ENCODE assay signal across 28 cellular contexts in genomic region chr5:115666023-115666422, GRCh38.
"Had no signal": no experiment of that assay in that cellular context is flagged by ENCODE, and none has a peak within 500 bp of the region (broad histone marks: within the 10 kb centered on the region; RNA-seq: fewer than 3 reads in every experiment).

No MANE protein-coding gene starts in this region.

- H3K36me3 Mint-ChIP-seq: activated naive CD8-positive, alpha-beta T cell treated with anti-CD3 and anti-CD28 coated beads for 36 hours had no signal

- H3K9me3 ChIP-seq: body of pancreas, esophagus squamous epithelium, ovary, right lobe of liver, vagina had no signal

- H3K27ac Mint-ChIP-seq: activated naive CD4-positive, alpha-beta T cell treated with anti-CD3 and anti-CD28 coated beads for 36 hours; activated naive CD8-positive, alpha-beta T cell treated with anti-CD3 and anti-CD28 coated beads for 36 hours; nephron; progenitor cell of endocrine pancreas had no signal

- H3K4me1 ChIP-seq: adrenal gland, body of pancreas, esophagus squamous epithelium, heart right ventricle, right lobe of liver, upper lobe of left lung, vagina had no signal

- H3K27me3 Mint-ChIP-seq: progenitor cell of endocrine pancreas had no signal

- H3K27ac ChIP-seq: adrenal gland, body of pancreas, epithelial cell of prostate, esophagus squamous epithelium, heart right ventricle, neutrophil, ovary, right lobe of liver, thoracic aorta, upper lobe of left lung, vagina, VCaP had no signal

- H3K4me3 Mint-ChIP-seq: activated naive CD4-positive, alpha-beta T cell treated with anti-CD3 and anti-CD28 coated beads for 36 hours; activated naive CD8-positive, alpha-beta T cell treated with anti-CD3 and anti-CD28 coated beads for 36 hours; nephron had no signal

- ATAC-seq: activated CD4-positive, CD25-positive, alpha-beta regulatory T cell treated with anti-CD3 and anti-CD28 coated beads, Interleukin-2, amount 50 U/mL, for 24 hours; body of pancreas; heart right ventricle; left ventricle myocardium superior; right lobe of liver; stimulated activated naive CD8-positive, alpha-beta T cell treated with anti-CD3 and anti-CD28 coated beads, Interleukin-15, Interleukin-2, amounts not matched to agents 100 U/mL and 50 U/mL, for 24 hours had no signal

- H3K4me3 ChIP-seq: adrenal gland, body of pancreas, esophagus squamous epithelium, heart right ventricle, ovary, right lobe of liver, thoracic aorta, upper lobe of left lung, vagina had no signal

- H3K4me1 Mint-ChIP-seq: activated naive CD8-positive, alpha-beta T cell treated with anti-CD3 and anti-CD28 coated beads for 36 hours had no signal

- H3K27me3 ChIP-seq: adrenal gland, body of pancreas, esophagus squamous epithelium, neutrophil, ovary, right lobe of liver, upper lobe of left lung, vagina had no signal

- DNase-seq: activated CD4-positive, alpha-beta T cell treated with anti-CD3 and anti-CD28 coated beads for 48 hours; activated CD4-positive, alpha-beta T cell treated with anti-CD3 and anti-CD28 coated beads, Interleukin-2, amount 50 U/mL, for 48 hours; activated CD8-positive, alpha-beta memory T cell treated with anti-CD3 and anti-CD28 coated beads for 24 hours; activated effector memory CD4-positive, alpha-beta T cell treated with Interleukin-2 at 50 U/mL for 16 hours; activated naive CD4-positive, alpha-beta T cell treated with anti-CD3 and anti-CD28 coated beads for 36 hours; activated naive CD8-positive, alpha-beta T cell treated with anti-CD3 and anti-CD28 coated beads for 36 hours; adrenal gland; aorta; body of pancreas; caudate nucleus; esophagus squamous epithelium; heart right ventricle; left ventricle myocardium superior; ovary; right lobe of liver; stimulated activated CD4-positive, alpha-beta T cell treated with anti-CD3 and anti-CD28 coated beads, Interleukin-4, amount 100 ng/mL, for 1 hour; stimulated activated naive CD8-positive, alpha-beta T cell treated with anti-CD3 and anti-CD28 coated beads, Interleukin-15, Interleukin-2, amounts not matched to agents 100 U/mL and 50 U/mL, for 24 hours; T-helper 1 cell; upper lobe of left lung had no signal

- FAIRE-seq: islet of Langerhans had no signal

- H3K36me3 ChIP-seq: adrenal gland, esophagus squamous epithelium, heart right ventricle, neutrophil, ovary, right lobe of liver, thoracic aorta, upper lobe of left lung, vagina had no signal
